8 cellular contexts compared by ENCODE assay signal in the genomic region with DNA sequence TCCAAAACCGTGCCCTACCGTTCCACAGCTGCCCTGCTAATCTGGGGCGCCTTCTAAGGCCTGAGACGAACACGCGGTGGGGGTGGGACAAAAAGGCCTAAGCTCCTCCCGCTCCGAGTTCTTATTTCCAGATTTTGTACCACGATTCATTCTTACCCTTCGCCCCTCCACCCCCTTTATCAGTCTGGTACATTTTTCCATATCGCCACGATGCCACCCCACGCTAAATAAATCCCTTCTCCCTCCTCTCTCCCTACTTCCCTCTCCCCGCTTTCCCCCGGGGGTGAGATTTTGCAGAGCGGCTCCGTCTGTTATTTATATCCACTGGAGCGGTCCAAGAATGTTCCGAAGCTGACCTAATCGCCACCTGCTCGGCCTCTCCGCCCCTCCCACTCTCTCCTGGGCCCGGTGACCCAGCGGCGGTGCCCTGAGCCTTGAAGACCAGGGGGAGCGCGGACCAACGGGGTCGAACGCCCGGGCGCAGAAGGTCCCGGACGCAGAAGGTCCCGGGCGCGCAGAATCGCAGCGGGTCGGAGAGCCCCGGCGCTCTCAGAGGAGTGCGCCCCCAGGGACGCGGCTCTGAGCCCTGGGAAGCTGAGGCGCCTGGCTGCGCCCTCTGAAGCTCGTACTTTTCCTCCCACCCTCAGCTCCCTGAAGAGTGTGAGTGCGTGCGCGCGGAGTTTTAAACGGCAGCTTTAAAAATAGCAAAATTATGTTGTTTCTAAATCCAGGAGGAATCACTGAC. TPM values are rescaled to one million over a fixed set of nuclear protein-coding genes. Genes with fewer than 3 reads are reported as not detected.
DNase-seq lines count a peak whose midpoint lies in the region; ATAC-seq and TF ChIP-seq lines count a peak whose summit lies in the region.

No MANE protein-coding gene starts in this region.

- no peaks in the 10 kb centered on the region for H3K9me2 ChIP-seq in Karpas-422 (replicated peaks; ENCODE audit: insufficient read depth, low read length)

- H3K4me3 Mint-ChIP-seq in stimulated activated naive CD8-positive, alpha-beta T cell treated with anti-CD3 and anti-CD28 coated beads, Interleukin-15, Interleukin-2, amounts not matched to agents 100 ng/mL and 50 ng/mL, for 24 hours = peak overlapping the region; percentile 77

- H3K27me3 ChIP-seq in Karpas-422 (ENCODE audit: low read length) = no peaks in the 10 kb centered on the region

- peak overlapping the region; percentile 71 for H3K4me2 ChIP-seq in Karpas-422 (ENCODE audit: low read depth, low read length, poor library complexity, severe bottlenecking)

- no peak for TF ChIP-seq CTCF in mucosa of descending colon (IDR thresholded peaks at IDR 0.05)

- H3K9ac ChIP-seq in ES-I3 (ENCODE audit: low read depth, low read length) (peak overlapping the region; percentile 91), Karpas-422 (ENCODE audit: low read length) (peak overlapping the region; percentile 74)

- H2AFZ ChIP-seq in Karpas-422 (ENCODE audit: low read length) = peak overlapping the region; percentile 74

- H3K27ac Mint-ChIP-seq in stimulated activated naive CD8-positive, alpha-beta T cell treated with anti-CD3 and anti-CD28 coated beads, Interleukin-15, Interleukin-2, amounts not matched to agents 100 ng/mL and 50 ng/mL, for 24 hours = peak overlapping the region; percentile 83

- H3K79me2 ChIP-seq in Karpas-422 (ENCODE audit: low read length) = no peaks in the 10 kb centered on the region

- peaks cover 18% of the 10 kb centered on the region for H3K27me3 Mint-ChIP-seq in stimulated activated naive CD8-positive, alpha-beta T cell treated with anti-CD3 and anti-CD28 coated beads, Interleukin-15, Interleukin-2, amounts not matched to agents 100 ng/mL and 50 ng/mL, for 24 hours

- peak; percentile 43 for ATAC-seq in mucosa of descending colon
- ATAC-seq in GM19455 (IDR thresholded peaks at IDR 0.05; ENCODE audit: unreplicated experiment) = no peak

- H3K4me3 ChIP-seq in Karpas-422 (ENCODE audit: low read length) = peak overlapping the region; percentile 61
- H3K4me3 ChIP-seq in mucosa of descending colon = no peak overlapping the region

- DNase-seq in Karpas-422 (peak; percentile 85), epithelial cell of prostate (ENCODE audit: low read depth, low spot score) (no peak), mucosa of descending colon (peak in 2 of 3 donors; percentile 43 to 45), NCI-H2081 (lab: John Stamatoyannopoulos, UW) (no peak)
- DNase-seq in activated CD8-positive, alpha-beta memory T cell treated with anti-CD3 and anti-CD28 coated beads for 24 hours = peak; percentile 78

- H3K36me3 Mint-ChIP-seq in stimulated activated naive CD8-positive, alpha-beta T cell treated with anti-CD3 and anti-CD28 coated beads, Interleukin-15, Interleukin-2, amounts not matched to agents 100 ng/mL and 50 ng/mL, for 24 hours (ENCODE audit: low read depth) = no peaks in the 10 kb centered on the region

- peaks cover 11% of the 10 kb centered on the region for H3K4me1 Mint-ChIP-seq in stimulated activated naive CD8-positive, alpha-beta T cell treated with anti-CD3 and anti-CD28 coated beads, Interleukin-15, Interleukin-2, amounts not matched to agents 100 ng/mL and 50 ng/mL, for 24 hours (ENCODE audit: low read depth)

- no peak overlapping the region for H3K27ac ChIP-seq in Karpas-422 (ENCODE audit: low read length)
- peak overlapping the region; percentile 89 for H3K27ac ChIP-seq in epithelial cell of prostate

- H3K36me3 ChIP-seq in ES-I3 (ENCODE audit: insufficient read depth, low read length) = no peaks in the 10 kb centered on the region; the same call in 1 of the 2 replicates
- H3K36me3 ChIP-seq in Karpas-422 (ENCODE audit: insufficient read depth, low read length) = no peaks in the 10 kb centered on the region
- H3K36me3 ChIP-seq in mucosa of descending colon (ENCODE audit: low read depth) = no peaks in the 10 kb centered on the region

- no peaks in the 10 kb centered on the region for H3K9me3 ChIP-seq in ES-I3 (ENCODE audit: control insufficient read depth, insufficient read depth, low read length)
- H3K9me3 ChIP-seq in Karpas-422 (ENCODE audit: low read length) = no peaks in the 10 kb centered on the region
- no peaks in the 10 kb centered on the region for H3K9me3 ChIP-seq in mucosa of descending colon

- no peaks in the 10 kb centered on the region for H4K20me1 ChIP-seq in Karpas-422 (ENCODE audit: insufficient read depth, low read depth, low read length)

- H3K9me3 Mint-ChIP-seq in stimulated activated naive CD8-positive, alpha-beta T cell treated with anti-CD3 and anti-CD28 coated beads, Interleukin-15, Interleukin-2, amounts not matched to agents 100 ng/mL and 50 ng/mL, for 24 hours = no peaks in the 10 kb centered on the region

- intact Hi-C loops in mucosa of descending colon (cut with DNase I, micrococcal nuclease) = no loop called here

- peaks cover 13% of the 10 kb centered on the region for H3K4me1 ChIP-seq in ES-I3 (ENCODE audit: insufficient read depth, low read length)
- H3K4me1 ChIP-seq in Karpas-422 (ENCODE audit: low read length) = peaks cover 23% of the 10 kb centered on the region
- peaks cover 19% of the 10 kb centered on the region for H3K4me1 ChIP-seq in mucosa of descending colon (ENCODE audit: low read depth)

RNA-seq across cellular contexts. Expression of gene PACSIN3, which starts 0.9 kb away (rescaled TPM):
- total RNA-seq in Karpas-422 (2014; rRNA removed; shearing (Covaris generic); ENCODE audit: low replicate concordance) = 1.1 and 5.9 TPM in 2 replicates
- 10 to 100 TPM in 1 of 3 donors, 1 to 10 TPM in 2; 2.2 to 63.5 (median 5.1) TPM for total RNA-seq in mucosa of descending colon

RNA-seq across cellular contexts. Expression of gene ARFGAP2, which starts 10.4 kb away (rescaled TPM):
- 68.6 and 139 TPM in 2 replicates for total RNA-seq in Karpas-422 (2014; rRNA removed; shearing (Covaris generic); ENCODE audit: low replicate concordance)
- 100 to 1,000 TPM in 2 of 3 donors, 10 to 100 TPM in 1; 83.7 to 107 (median 106) TPM for total RNA-seq in mucosa of descending colon

RNA-seq across cellular contexts. Expression of gene DDB2, which starts 27.7 kb away (rescaled TPM):
- total RNA-seq in Karpas-422 (2014; rRNA removed; shearing (Covaris generic); ENCODE audit: low replicate concordance) = 21.1 and 26.4 TPM in 2 replicates
- total RNA-seq in mucosa of descending colon = 10 to 100 TPM; 29.8 to 41.2 (median 37.2) TPM

Comparison
In these comparisons a context has a peak if more than half of its experiments do, and no peak if none do; other contexts are left out.
1. DNase-seq: peak in Karpas-422 (single experiment), activated CD8-positive, alpha-beta memory T cell treated with anti-CD3 and anti-CD28 coated beads for 24 hours (single experiment) and mucosa of descending colon (2 of 3); none in epithelial cell of prostate (single experiment) and NCI-H2081 (0 of 2).